In genomic region chr12:90366286-90366685, GRCh38 we compare ENCODE assay signal across 19 cellular contexts.
DNase-seq lines count a peak whose midpoint lies in the region; TF ChIP-seq lines count a peak whose summit lies in the region.
"Had no signal": no experiment of that assay in that cellular context is flagged by ENCODE, and none has a peak within 500 bp of the region (broad histone marks: within the 10 kb centered on the region; RNA-seq: fewer than 3 reads in every experiment).

No MANE protein-coding gene starts in this region.

- DNase-seq in HS-5 (ENCODE audit: low read depth) (peak; percentile 25), astrocyte of the spinal cord (ENCODE audit: low read depth, low spot score) (peak; percentile 38), foreskin fibroblast (peak; percentile 36 to 75), smooth muscle cell of the brain vasculature (ENCODE audit: low read depth, low spot score) (peak; percentile 3), COR-L47 (lab: John Stamatoyannopoulos, UW) (no peak), COLO668 (lab: John Stamatoyannopoulos, UW; ENCODE audit: unreplicated experiment) (no peak), NCI-H1048 (lab: John Stamatoyannopoulos, UW) (no peak)
- no peak for DNase-seq in stimulated activated naive CD4-positive, alpha-beta T cell treated with Interleukin-2 at 50 U/mL for 16 hours (lab: John Stamatoyannopoulos, UW)
- DNase-seq: activated naive CD8-positive, alpha-beta T cell treated with anti-CD3 and anti-CD28 coated beads, Interleukin-2, amount 50 U/mL, for 24 hours; DMS153; glutamatergic neuron; H7; immature natural killer cell; naive B cell; NCI-H146; posterior cingulate gyrus; Right ventricle myocardium superior; stimulated activated naive CD8-positive, alpha-beta T cell treated with anti-CD3 and anti-CD28 coated beads, Interleukin-15, Interleukin-2, amounts not matched to agents 100 U/mL and 50 U/mL, for 24 hours had no signal

- no peak overlapping the region for H3K4me3 ChIP-seq in astrocyte of the spinal cord (ENCODE audit: low read depth, low read length)
- H3K4me3 ChIP-seq in foreskin fibroblast (ENCODE audit: low read depth in 1 of 2, low read length in 2 of 2), result no peak overlapping the region
- H3K4me3 ChIP-seq: lung had no signal

- TF ChIP-seq CTCF in astrocyte of the spinal cord (IDR thresholded peaks at IDR 0.05; ENCODE audit: low read depth, low read length) (no peak), foreskin fibroblast (IDR thresholded peaks at IDR 0.05; ENCODE audit: low read depth, low read length) (no peak)

- in situ Hi-C loops in astrocyte of the spinal cord (cut with HindIII; ENCODE audit: low sequenced_read_pairs), result no loop called here

Comparison
In these comparisons a context has a peak if more than half of its experiments do, and no peak if none do; other contexts are left out.
1. DNase-seq: peak in HS-5 (single experiment), astrocyte of the spinal cord (single experiment), foreskin fibroblast (2 of 2) and smooth muscle cell of the brain vasculature (single experiment); none in COR-L47 (single experiment), COLO668 (single experiment), NCI-H1048 (single experiment) and stimulated activated naive CD4-positive, alpha-beta T cell treated with Interleukin-2 at 50 U/mL for 16 hours (single experiment).